In genomic region chr17:5785343-5785742, GRCh38 we compare ENCODE assay signal across 16 cellular contexts.
DNase-seq lines count a peak whose midpoint lies in the region; ATAC-seq and TF ChIP-seq lines count a peak whose summit lies in the region.
"Had no signal": no experiment of that assay in that cellular context is flagged by ENCODE, and none has a peak within 500 bp of the region (broad histone marks: within the 10 kb centered on the region; RNA-seq: fewer than 3 reads in every experiment).

No MANE protein-coding gene starts in this region.

- H3K27ac ChIP-seq in OCI-LY7 (ENCODE audit: low read depth, low read length, poor library complexity, severe bottlenecking): peak overlapping the region; percentile 55
- H3K27ac ChIP-seq: A549, esophagus muscularis mucosa had no signal

- peaks cover 36 to 73% of the 10 kb centered on the region in 2 donors for H3K27me3 Mint-ChIP-seq in effector memory CD8-positive, alpha-beta T cell

- H3K9me3 ChIP-seq in OCI-LY7 (ENCODE audit: low read length): peaks cover 9% of the 10 kb centered on the region; the same call in 1 of the 2 replicates

- intact Hi-C loops in OCI-LY7 (cut with micrococcal nuclease; ENCODE audit: unreplicated experiment): no loop called here

- no peaks in the 10 kb centered on the region for H3K36me3 ChIP-seq in OCI-LY7 (ENCODE audit: insufficient read depth, low read length)
- H3K36me3 ChIP-seq: esophagus muscularis mucosa had no signal

- no peaks in the 10 kb centered on the region for H3K9me2 ChIP-seq in OCI-LY7 (ENCODE audit: insufficient read depth, low read length)

- no peaks in the 10 kb centered on the region for H3K9me3 Mint-ChIP-seq in effector memory CD8-positive, alpha-beta T cell
- H3K9me3 Mint-ChIP-seq: stimulated activated effector memory CD8-positive, alpha-beta T cell treated with anti-CD3 and anti-CD28 coated beads, Interleukin-12 subunit alpha, Interleukin-12 subunit beta, amount 100 ng/mL, for 72 hours had no signal

- BruUV-seq in OCI-LY7 (replicated peaks; lab: Mats Ljungman, UMichigan): no TSS peak

- no peak overlapping the region for H3K27ac Mint-ChIP-seq in effector memory CD8-positive, alpha-beta T cell
- H3K27ac Mint-ChIP-seq: activated CD8-positive, alpha-beta memory T cell treated with anti-CD3 and anti-CD28 coated beads, Interleukin-2, amount 10 ng/mL, durations not matched to agents 7 days and 5 days; stimulated activated effector memory CD8-positive, alpha-beta T cell treated with anti-CD3 and anti-CD28 coated beads, Interleukin-12 subunit alpha, Interleukin-12 subunit beta, amount 100 ng/mL, for 72 hours had no signal

- peak overlapping the region; percentile 67 for H3K4me2 ChIP-seq in OCI-LY7 (ENCODE audit: low read length)
- H3K4me2 ChIP-seq: A549 had no signal

- CTCF ChIA-PET in OCI-LY7 (lab: Charles Lee; ENCODE audit: unreplicated experiment): no interaction called here

- no peaks in the 10 kb centered on the region for H3K4me1 Mint-ChIP-seq in effector memory CD8-positive, alpha-beta T cell (ENCODE audit: low read depth in 2 of 2)
- H3K4me1 Mint-ChIP-seq: activated CD8-positive, alpha-beta memory T cell treated with anti-CD3 and anti-CD28 coated beads, Interleukin-2, amount 10 ng/mL, durations not matched to agents 7 days and 5 days; stimulated activated effector memory CD8-positive, alpha-beta T cell treated with anti-CD3 and anti-CD28 coated beads, Interleukin-12 subunit alpha, Interleukin-12 subunit beta, amount 100 ng/mL, for 72 hours had no signal

- peak overlapping the region; percentile 80 for H2AFZ ChIP-seq in OCI-LY7 (ENCODE audit: low read length)

- H3K4me3 ChIP-seq in OCI-LY7 (ENCODE audit: low read depth, low read length, poor library complexity, severe bottlenecking): peak overlapping the region; percentile 38
- no peak overlapping the region for H3K4me3 ChIP-seq in fibroblast of mammary gland (ENCODE audit: control insufficient read depth, low read depth, low read length)
- H3K4me3 ChIP-seq: A549, esophagus muscularis mucosa had no signal

- H3K4me3 Mint-ChIP-seq in effector memory CD8-positive, alpha-beta T cell: no peak overlapping the region
- H3K4me3 Mint-ChIP-seq: activated CD8-positive, alpha-beta memory T cell treated with anti-CD3 and anti-CD28 coated beads, Interleukin-2, amount 10 ng/mL, durations not matched to agents 7 days and 5 days; stimulated activated effector memory CD8-positive, alpha-beta T cell treated with anti-CD3 and anti-CD28 coated beads, Interleukin-12 subunit alpha, Interleukin-12 subunit beta, amount 100 ng/mL, for 72 hours had no signal

- ATAC-seq in effector memory CD8-positive, alpha-beta T cell (replicated peaks): no peak
- ATAC-seq: activated CD8-positive, alpha-beta memory T cell treated with anti-CD3 and anti-CD28 coated beads, Interleukin-2, amount 10 ng/mL, durations not matched to agents 7 days and 5 days had no signal

- DNase-seq in A172 (ENCODE audit: low spot score) (peak; percentile 79), GM19238 (ENCODE audit: insufficient read length, low spot score) (peak; percentile 35), OCI-LY7 (ENCODE audit: low spot score) (peak; percentile 65), fibroblast of mammary gland (ENCODE audit: low read depth) (peak; percentile 34), NCI-H345 treated with DMSO at 0.1 percent for 48 hours (lab: John Stamatoyannopoulos, UW; ENCODE audit: unreplicated experiment) (no peak), DMS153 (lab: John Stamatoyannopoulos, UW) (no peak)
- DNase-seq in effector memory CD8-positive, alpha-beta T cell: no peak
- no peak for DNase-seq in activated naive CD4-positive, alpha-beta T cell (lab: John Stamatoyannopoulos, UW)
- DNase-seq: activated CD8-positive, alpha-beta memory T cell treated with anti-CD3 and anti-CD28 coated beads, Interleukin-2, amount 10 ng/mL, durations not matched to agents 7 days and 5 days; anterior cingulate cortex; kidney; NCI-H1105 treated with DMSO at 0.1 percent for 48 hours; OCI-M1 had no signal

- H3K79me2 ChIP-seq in OCI-LY7 (ENCODE audit: insufficient read depth, low read depth, low read length): no peaks in the 10 kb centered on the region

- POLR2A ChIA-PET in OCI-LY7 (lab: Charles Lee): no interaction called here

- H4K20me1 ChIP-seq in OCI-LY7 (ENCODE audit: insufficient read depth, low read length): no peaks in the 10 kb centered on the region

- H3K4me1 ChIP-seq in OCI-LY7 (ENCODE audit: insufficient read depth, low read length, poor library complexity, severe bottlenecking): peaks cover 26% of the 10 kb centered on the region
- H3K4me1 ChIP-seq: A549, esophagus muscularis mucosa had no signal

- no peak for TF ChIP-seq CTCF in OCI-LY7 (conservative IDR thresholded peaks at IDR 0.05; ENCODE audit: low read length)
- TF ChIP-seq CTCF in fibroblast of mammary gland (conservative IDR thresholded peaks at IDR 0.05; ENCODE audit: control insufficient read depth, insufficient read depth, low read depth, low read length): no peak

- H3K36me3 Mint-ChIP-seq in effector memory CD8-positive, alpha-beta T cell (ENCODE audit: insufficient read depth): no peaks in the 10 kb centered on the region
- H3K36me3 Mint-ChIP-seq: activated CD8-positive, alpha-beta memory T cell treated with anti-CD3 and anti-CD28 coated beads, Interleukin-2, amount 10 ng/mL, durations not matched to agents 7 days and 5 days; stimulated activated effector memory CD8-positive, alpha-beta T cell treated with anti-CD3 and anti-CD28 coated beads, Interleukin-12 subunit alpha, Interleukin-12 subunit beta, amount 100 ng/mL, for 72 hours had no signal

Comparison
In these comparisons a context has a peak if more than half of its experiments do, and no peak if none do; other contexts are left out.
1. DNase-seq: peak in A172 (single experiment), GM19238 (single experiment), OCI-LY7 (single experiment) and fibroblast of mammary gland (single experiment); none in NCI-H345 treated with DMSO at 0.1 percent for 48 hours (single experiment), effector memory CD8-positive, alpha-beta T cell (0 of 3), activated naive CD4-positive, alpha-beta T cell (0 of 4) and DMS153 (single experiment).